In the genomic region with DNA sequence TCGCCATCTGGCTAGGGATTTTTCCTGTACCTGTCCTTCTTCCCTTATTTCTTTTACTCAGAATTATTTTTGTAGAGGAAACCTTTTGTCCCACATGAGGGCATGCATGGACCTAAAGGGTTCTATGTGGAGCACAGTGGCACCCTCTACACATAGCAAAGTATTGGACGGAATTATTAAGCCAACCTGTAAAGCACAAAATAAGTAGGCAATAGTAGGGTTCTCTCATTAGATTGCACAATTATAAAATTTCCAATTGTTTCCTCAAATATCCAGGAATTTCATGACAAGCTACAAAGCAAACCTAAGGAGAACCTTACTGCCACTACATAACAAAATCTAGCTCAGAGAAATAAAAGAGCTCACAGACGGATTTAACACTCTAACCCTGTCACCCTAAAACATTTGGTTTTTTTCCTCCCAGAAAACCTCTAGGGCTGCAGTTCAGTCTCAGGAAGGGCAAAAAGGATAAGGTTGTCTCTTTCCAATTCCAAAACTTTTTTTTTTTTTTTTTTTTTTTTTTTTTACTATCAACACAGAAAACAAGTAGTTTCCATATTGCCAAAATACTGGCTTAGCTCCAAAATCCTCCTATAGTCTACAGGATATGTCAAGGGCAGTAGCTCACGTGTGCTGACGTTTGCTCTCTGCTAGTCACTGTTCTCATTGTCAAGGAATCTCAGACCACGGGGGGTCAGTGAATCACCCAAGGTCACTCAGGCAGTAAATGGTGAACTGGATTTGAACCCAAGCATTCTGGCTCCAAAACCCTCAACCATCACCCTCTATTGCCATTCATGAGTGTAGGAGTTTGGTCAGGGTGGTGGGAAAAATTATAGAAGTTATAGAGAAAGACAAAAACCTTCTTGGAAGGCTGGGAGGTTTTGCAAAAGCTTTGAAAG, we compare ENCODE assay signal across 1 cellular context.
TF ChIP-seq lines count a peak whose summit lies in the region.

No MANE protein-coding gene starts in this region.

TF ChIP-seq in WTC11, 78 proteins besides CTCF, POLR2A, EP300 and RAD21 (continued from another document):
- TF ChIP-seq, protein P1, sequence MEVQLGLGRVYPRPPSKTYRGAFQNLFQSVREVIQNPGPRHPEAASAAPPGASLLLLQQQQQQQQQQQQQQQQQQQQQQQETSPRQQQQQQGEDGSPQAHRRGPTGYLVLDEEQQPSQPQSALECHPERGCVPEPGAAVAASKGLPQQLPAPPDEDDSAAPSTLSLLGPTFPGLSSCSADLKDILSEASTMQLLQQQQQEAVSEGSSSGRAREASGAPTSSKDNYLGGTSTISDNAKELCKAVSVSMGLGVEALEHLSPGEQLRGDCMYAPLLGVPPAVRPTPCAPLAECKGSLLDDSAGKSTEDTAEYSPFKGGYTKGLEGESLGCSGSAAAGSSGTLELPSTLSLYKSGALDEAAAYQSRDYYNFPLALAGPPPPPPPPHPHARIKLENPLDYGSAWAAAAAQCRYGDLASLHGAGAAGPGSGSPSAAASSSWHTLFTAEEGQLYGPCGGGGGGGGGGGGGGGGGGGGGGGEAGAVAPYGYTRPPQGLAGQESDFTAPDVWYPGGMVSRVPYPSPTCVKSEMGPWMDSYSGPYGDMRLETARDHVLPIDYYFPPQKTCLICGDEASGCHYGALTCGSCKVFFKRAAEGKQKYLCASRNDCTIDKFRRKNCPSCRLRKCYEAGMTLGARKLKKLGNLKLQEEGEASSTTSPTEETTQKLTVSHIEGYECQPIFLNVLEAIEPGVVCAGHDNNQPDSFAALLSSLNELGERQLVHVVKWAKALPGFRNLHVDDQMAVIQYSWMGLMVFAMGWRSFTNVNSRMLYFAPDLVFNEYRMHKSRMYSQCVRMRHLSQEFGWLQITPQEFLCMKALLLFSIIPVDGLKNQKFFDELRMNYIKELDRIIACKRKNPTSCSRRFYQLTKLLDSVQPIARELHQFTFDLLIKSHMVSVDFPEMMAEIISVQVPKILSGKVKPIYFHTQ (CRISPR knock-in tag; IDR thresholded peaks at IDR 0.05): no peak
- no peak for TF ChIP-seq CBFB (CRISPR knock-in tag; IDR thresholded peaks at IDR 0.05; ENCODE audit: low read depth)
- TF ChIP-seq, protein P2, sequence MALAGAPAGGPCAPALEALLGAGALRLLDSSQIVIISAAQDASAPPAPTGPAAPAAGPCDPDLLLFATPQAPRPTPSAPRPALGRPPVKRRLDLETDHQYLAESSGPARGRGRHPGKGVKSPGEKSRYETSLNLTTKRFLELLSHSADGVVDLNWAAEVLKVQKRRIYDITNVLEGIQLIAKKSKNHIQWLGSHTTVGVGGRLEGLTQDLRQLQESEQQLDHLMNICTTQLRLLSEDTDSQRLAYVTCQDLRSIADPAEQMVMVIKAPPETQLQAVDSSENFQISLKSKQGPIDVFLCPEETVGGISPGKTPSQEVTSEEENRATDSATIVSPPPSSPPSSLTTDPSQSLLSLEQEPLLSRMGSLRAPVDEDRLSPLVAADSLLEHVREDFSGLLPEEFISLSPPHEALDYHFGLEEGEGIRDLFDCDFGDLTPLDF (CRISPR knock-in tag; IDR thresholded peaks at IDR 0.05): no peak
- no peak for TF ChIP-seq IRF2 (CRISPR knock-in tag; IDR thresholded peaks at IDR 0.05; ENCODE audit: borderline replicate concordance, low read depth)
- no peak for TF ChIP-seq TEAD1 (CRISPR knock-in tag; IDR thresholded peaks at IDR 0.05)
- TF ChIP-seq FOXP4 (CRISPR knock-in tag; IDR thresholded peaks at IDR 0.05): no peak
- TF ChIP-seq OVOL2 (CRISPR knock-in tag; IDR thresholded peaks at IDR 0.05; ENCODE audit: borderline replicate concordance): no peak
- no peak for TF ChIP-seq PREB (CRISPR knock-in tag; IDR thresholded peaks at IDR 0.05; ENCODE audit: borderline replicate concordance)
TF ChIP-seq in WTC11: peak in this region for 0.
